8 cellular contexts compared by ENCODE assay signal in the genomic region with DNA sequence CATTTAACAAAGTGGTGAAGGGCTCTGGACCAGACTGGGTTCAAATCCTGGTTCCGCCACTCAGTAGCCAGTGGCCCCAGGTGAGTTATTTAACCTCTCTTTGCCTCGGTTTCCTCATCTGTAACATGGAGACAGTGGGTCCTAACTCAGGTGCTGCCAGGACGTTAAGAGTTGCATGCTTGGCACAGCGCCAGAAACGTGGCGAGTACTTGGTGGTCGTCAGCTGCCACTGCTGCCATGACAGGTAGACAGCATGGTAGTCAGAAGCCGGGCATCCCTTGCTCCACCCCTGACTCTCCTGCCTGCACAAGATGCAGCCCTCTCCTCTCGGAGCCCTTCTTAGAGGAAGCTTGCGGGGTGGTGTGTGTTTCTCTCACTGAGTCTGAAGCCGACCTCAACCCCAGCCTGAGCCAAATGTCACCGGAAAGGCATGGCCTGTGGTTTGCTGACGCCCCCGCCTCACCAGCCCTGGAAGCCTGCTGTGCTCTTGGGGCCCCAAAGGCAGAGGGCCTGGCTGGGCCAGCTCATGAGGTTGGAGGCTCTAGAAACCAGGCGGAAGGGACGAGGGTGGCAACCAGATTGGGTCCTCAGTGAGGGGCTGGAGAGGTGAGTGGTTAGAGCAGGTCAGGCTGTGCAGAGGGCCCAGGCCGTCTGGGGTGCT.
DNase-seq lines count a peak whose midpoint lies in the region; ATAC-seq, FAIRE-seq and TF ChIP-seq lines count a peak whose summit lies in the region.

No MANE protein-coding gene starts in this region.

- peak; percentile 85 for DNase-seq in SKM-1 treated with dmso at 0.1 percent for 144 hours (lab: John Stamatoyannopoulos, UW; ENCODE audit: unreplicated experiment)
- DNase-seq in activated naive CD4-positive, alpha-beta T cell treated with Interleukin-2 at 50 U/mL for 16 hours = peak; percentile 80
- peak; percentile 62 for DNase-seq in posterior vena cava (ENCODE audit: low spot score)
- DNase-seq in NCI-H187 treated with DMSO at 0.1 percent for 48 hours (lab: John Stamatoyannopoulos, UW) = no peak
- no peak for DNase-seq in HEK293T (ENCODE audit: extremely low spot score)
- no peak for DNase-seq in RCC 7860 (ENCODE audit: low spot score)

- POLR2A ChIA-PET in HEK293T (lab: Yijun Ruan, JAX) = interaction anchor here (0.6 kb wide), 1 partner anchor 162 kb away, joined by 3 read pairs; no protein-coding TSS in a partner anchor

- intact Hi-C loops in posterior vena cava (cut with DNase I) = no loop called here

- no peak for FAIRE-seq in RCC 7860 (lab: Jason Lieb, UNC)

- CTCF ChIA-PET in HEK293T (lab: Yijun Ruan, JAX) = interaction anchor here (0.7 kb wide), 1 partner anchor 198 kb away, joined by 3 read pairs; no protein-coding TSS in a partner anchor

- ATAC-seq in GM21447 (IDR thresholded peaks at IDR 0.05; ENCODE audit: unreplicated experiment) (peak; percentile 41), GM18870 (IDR thresholded peaks at IDR 0.05; ENCODE audit: unreplicated experiment) (no peak)

TF ChIP-seq in HEK293T, 16 proteins besides CTCF, POLR2A, EP300 and RAD21:
- TF ChIP-seq HDGF (IDR thresholded peaks at IDR 0.05; ENCODE audit: borderline replicate concordance) (no peak), ZNF384 (IDR thresholded peaks at IDR 0.05) (no peak), NFRKB (IDR thresholded peaks at IDR 0.05) (no peak), BHLHE40 (IDR thresholded peaks at IDR 0.05; ENCODE audit: borderline replicate concordance) (no peak), LEF1 (IDR thresholded peaks at IDR 0.05; ENCODE audit: borderline replicate concordance) (no peak), FOXK2 (IDR thresholded peaks at IDR 0.05) (no peak), ELF4 (IDR thresholded peaks at IDR 0.05) (no peak), FOXM1 (IDR thresholded peaks at IDR 0.05; ENCODE audit: borderline replicate concordance) (no peak), FOXA1 (IDR thresholded peaks at IDR 0.05) (no peak), SP1 (IDR thresholded peaks at IDR 0.05) (no peak), L3MBTL2 (conservative IDR thresholded peaks at IDR 0.05) (no peak)
- TF ChIP-seq, protein P1, sequence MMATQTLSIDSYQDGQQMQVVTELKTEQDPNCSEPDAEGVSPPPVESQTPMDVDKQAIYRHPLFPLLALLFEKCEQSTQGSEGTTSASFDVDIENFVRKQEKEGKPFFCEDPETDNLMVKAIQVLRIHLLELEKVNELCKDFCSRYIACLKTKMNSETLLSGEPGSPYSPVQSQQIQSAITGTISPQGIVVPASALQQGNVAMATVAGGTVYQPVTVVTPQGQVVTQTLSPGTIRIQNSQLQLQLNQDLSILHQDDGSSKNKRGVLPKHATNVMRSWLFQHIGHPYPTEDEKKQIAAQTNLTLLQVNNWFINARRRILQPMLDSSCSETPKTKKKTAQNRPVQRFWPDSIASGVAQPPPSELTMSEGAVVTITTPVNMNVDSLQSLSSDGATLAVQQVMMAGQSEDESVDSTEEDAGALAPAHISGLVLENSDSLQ (IDR thresholded peaks at IDR 0.05) = no peak

Comparison
In these comparisons a context has a peak if more than half of its experiments do, and no peak if none do; other contexts are left out.
1. DNase-seq: peak in SKM-1 treated with dmso at 0.1 percent for 144 hours (single experiment), activated naive CD4-positive, alpha-beta T cell treated with Interleukin-2 at 50 U/mL for 16 hours (single experiment) and posterior vena cava (single experiment); none in NCI-H187 treated with DMSO at 0.1 percent for 48 hours (single experiment), HEK293T (single experiment) and RCC 7860 (single experiment).